1 cellular context compared by ENCODE assay signal in genomic region chrX:105975382-105975781, GRCh38.
TF ChIP-seq lines count a peak whose summit lies in the region.

No MANE protein-coding gene starts in this region.

TF ChIP-seq in GM23338, 12 proteins besides CTCF, POLR2A, EP300 and RAD21 (continued from another document):
- no peak for TF ChIP-seq ZNF462 (CRISPR knock-in tag; IDR thresholded peaks at IDR 0.05)
- no peak for TF ChIP-seq JUNB (IDR thresholded peaks at IDR 0.05; ENCODE audit: unreplicated experiment)
- TF ChIP-seq NANOG (IDR thresholded peaks at IDR 0.05; ENCODE audit: borderline replicate concordance) = no peak
- TF ChIP-seq REST (IDR thresholded peaks at IDR 0.05; ENCODE audit: unreplicated experiment) = no peak
- no peak for TF ChIP-seq ZNF331 (CRISPR knock-in tag; IDR thresholded peaks at IDR 0.05; ENCODE audit: low read depth)
- no peak for TF ChIP-seq EZH2phosphoT487 (IDR thresholded peaks at IDR 0.05; ENCODE audit: unreplicated experiment)
- no peak for TF ChIP-seq ETS1 (IDR thresholded peaks at IDR 0.05)
- TF ChIP-seq STAT1 (IDR thresholded peaks at IDR 0.05; ENCODE audit: unreplicated experiment) = no peak
TF ChIP-seq in GM23338: peak in this region for 0.
